ENCODE assay signal across 1 cellular context in genomic region chr5:180194410-180195345, GRCh38.
TF ChIP-seq lines count a peak whose summit lies in the region.

No MANE protein-coding gene starts in this region.

TF ChIP-seq in SK-N-SH treated with all-trans-retinoic acid at 6 μM for 48 hours, 23 proteins besides CTCF, POLR2A, EP300 and RAD21 (continued from another document):
- TF ChIP-seq TSHZ2 (CRISPR knock-in tag; IDR thresholded peaks at IDR 0.05) (no peak), ZFP30 (CRISPR knock-in tag; IDR thresholded peaks at IDR 0.05) (no peak), ISL1 (CRISPR knock-in tag; IDR thresholded peaks at IDR 0.05) (no peak), CSRNP3 (CRISPR knock-in tag; IDR thresholded peaks at IDR 0.05) (no peak), ZC3H10 (CRISPR knock-in tag; IDR thresholded peaks at IDR 0.05) (no peak), CSDC2 (CRISPR knock-in tag; IDR thresholded peaks at IDR 0.05) (no peak), RARB (CRISPR knock-in tag; IDR thresholded peaks at IDR 0.05) (no peak), BACH2 (CRISPR knock-in tag; IDR thresholded peaks at IDR 0.05; ENCODE audit: borderline replicate concordance) (no peak), ZNF8 (CRISPR knock-in tag; IDR thresholded peaks at IDR 0.05) (no peak), TOX (CRISPR knock-in tag; IDR thresholded peaks at IDR 0.05; ENCODE audit: borderline replicate concordance) (no peak), TCF4 (CRISPR knock-in tag; IDR thresholded peaks at IDR 0.05; ENCODE audit: borderline replicate concordance) (no peak), OSR1 (CRISPR knock-in tag; IDR thresholded peaks at IDR 0.05) (no peak), ESRRG (CRISPR knock-in tag; IDR thresholded peaks at IDR 0.05) (no peak)
